In the genomic region with DNA sequence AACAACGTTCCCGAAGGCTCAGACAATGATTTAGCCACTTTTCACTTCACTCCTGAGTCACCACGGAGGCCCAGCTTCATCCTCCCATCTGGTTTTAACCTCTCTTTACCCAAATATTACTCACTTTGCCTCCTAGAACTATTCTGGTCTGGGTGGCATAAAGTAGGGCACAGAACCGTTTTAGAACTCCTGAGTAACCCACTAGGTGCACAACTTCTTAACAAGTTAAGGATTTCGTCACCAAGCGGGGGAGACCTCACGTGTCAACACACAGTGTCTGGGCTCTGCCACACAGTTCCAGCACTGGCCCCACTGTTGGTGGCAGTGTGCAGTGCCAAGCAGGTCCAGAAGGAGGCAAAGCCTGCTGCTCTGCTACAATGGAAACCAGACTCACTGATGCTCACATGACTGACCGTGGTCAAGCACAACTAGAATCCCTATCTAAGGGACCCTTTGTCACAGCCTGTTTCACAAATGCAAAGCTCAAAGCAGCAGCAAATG, we compare ENCODE assay signal across 12 cellular contexts.
A peak's percentile ranks its signal among the peaks of the same experiment; 100 is the strongest.
DNase-seq lines count a peak whose midpoint lies in the region; ATAC-seq and TF ChIP-seq lines count a peak whose summit lies in the region.
"Had no signal": no experiment of that assay in that cellular context is flagged by ENCODE, and none has a peak within 500 bp of the region (broad histone marks: within the 10 kb centered on the region; RNA-seq: fewer than 3 reads in every experiment).

No MANE protein-coding gene starts in this region.

- H3K9me3 ChIP-seq in mesenchymal stem cell (ENCODE audit: control insufficient read depth, low read length): no peaks in the 10 kb centered on the region
- H3K9me3 ChIP-seq in ovary: no peaks in the 10 kb centered on the region
- H3K9me3 ChIP-seq: adrenal gland, pancreas had no signal

- H3K9ac ChIP-seq in mesenchymal stem cell (ENCODE audit: low read length): no peak overlapping the region

- H3K4me3 ChIP-seq in mesenchymal stem cell (ENCODE audit: insufficient read depth in 1 of 2, low read depth in 1 of 2, low read length in 2 of 2) (no peak overlapping the region), ovary (no peak overlapping the region)
- H3K4me3 ChIP-seq: adrenal gland, pancreas had no signal

- ATAC-seq in HG03439 (IDR thresholded peaks at IDR 0.05; ENCODE audit: unreplicated experiment) (no peak), HG03520 (IDR thresholded peaks at IDR 0.05; ENCODE audit: unreplicated experiment) (no peak)
- ATAC-seq: pancreas had no signal

- TF ChIP-seq POLR2A in ovary (IDR thresholded peaks at IDR 0.05): no peak

- peak overlapping the region; percentile 21 to 34 for H3K4ac ChIP-seq in mesenchymal stem cell (ENCODE audit: low read depth in 1 of 2, low read length in 2 of 2)

- WGBS in mesenchymal stem cell: 63% methylated on average over 8 of the region's 8 CpGs
- 79 to 83% (median 80%) methylated on average over 8 of the region's 8 CpGs for WGBS in ovary, 3 donors

- no peak overlapping the region for H3K23ac ChIP-seq in mesenchymal stem cell (ENCODE audit: low read length in 2 of 2)

- peaks cover 0 to under 1% of the 10 kb centered on the region in 2 experiments for H3K27me3 ChIP-seq in mesenchymal stem cell (ENCODE audit: control insufficient read depth in 1 of 2, insufficient read depth in 1 of 2, low read length in 2 of 2)
- no peaks in the 10 kb centered on the region for H3K27me3 ChIP-seq in ovary
- H3K27me3 ChIP-seq: adrenal gland, pancreas had no signal

- H2AFZ ChIP-seq in mesenchymal stem cell (ENCODE audit: low read depth, low read length): no peak overlapping the region

- H3K36me3 ChIP-seq in mesenchymal stem cell (ENCODE audit: control insufficient read depth in 1 of 2, insufficient read depth in 2 of 2, low read depth in 1 of 2, low read length in 2 of 2) (peaks cover under 1 to 9% of the 10 kb centered on the region in 2 experiments), ovary (no peaks in the 10 kb centered on the region)
- H3K36me3 ChIP-seq: adrenal gland, pancreas had no signal

- H3K4me2 ChIP-seq in mesenchymal stem cell (ENCODE audit: low read length, poor library complexity, severe bottlenecking): no peak overlapping the region

- TF ChIP-seq CTCF in ovary (IDR thresholded peaks at IDR 0.05): no peak

- no peak overlapping the region for H2BK120ac ChIP-seq in mesenchymal stem cell (ENCODE audit: low read depth, low read length)

- H3K4me1 ChIP-seq in mesenchymal stem cell (ENCODE audit: control insufficient read depth, insufficient read depth, low read depth, low read length) (peaks cover 14% of the 10 kb centered on the region), ovary (ENCODE audit: insufficient read depth) (no peaks in the 10 kb centered on the region)
- H3K4me1 ChIP-seq: adrenal gland, pancreas had no signal

- peak overlapping the region; percentile 25 for H2AK5ac ChIP-seq in mesenchymal stem cell (ENCODE audit: low read length, severe bottlenecking)

- peak overlapping the region in 1 of 2 experiments; percentile 41 for H3K18ac ChIP-seq in mesenchymal stem cell (ENCODE audit: low read depth in 1 of 2, low read length in 2 of 2)

- TF ChIP-seq EP300 in ovary (IDR thresholded peaks at IDR 0.05): no peak

- H2BK12ac ChIP-seq in mesenchymal stem cell (ENCODE audit: low read length in 2 of 2): peak overlapping the region in 1 of 2 experiments; percentile 23

- no peak overlapping the region for H4K91ac ChIP-seq in mesenchymal stem cell (ENCODE audit: low read length)

- DNase-seq in Ammon's horn (ENCODE audit: low spot score) (peak; percentile 85), MV-4-11 (lab: John Stamatoyannopoulos, UW) (peak; percentile 11), caudate nucleus (lab: John Stamatoyannopoulos, UW) (peak in 56 of 61 donors; percentile 8 to 85 (median 52)), mesenchymal stem cell (no peak), ovary (no peak), NCI-H446 (lab: John Stamatoyannopoulos, UW) (no peak)
- DNase-seq: adrenal gland, H7, NCI-H1092, pancreas had no signal

- H4K8ac ChIP-seq in mesenchymal stem cell (ENCODE audit: low read length): peak overlapping the region; percentile 89

- intact Hi-C loops in ovary (cut with DNase I): no loop called here

- H3K79me1 ChIP-seq in mesenchymal stem cell (replicated peaks; ENCODE audit: low read length, poor library complexity, severe bottlenecking): peaks cover 24% of the 10 kb centered on the region

- H3K27ac ChIP-seq in caudate nucleus (ENCODE audit: low read depth, low read length) (no peak overlapping the region), mesenchymal stem cell (ENCODE audit: low read length, poor library complexity, severe bottlenecking) (no peak overlapping the region), ovary (no peak overlapping the region)
- H3K27ac ChIP-seq: adrenal gland, pancreas had no signal

- H2BK15ac ChIP-seq in mesenchymal stem cell (ENCODE audit: low read depth, poor library complexity, severe bottlenecking): peak overlapping the region; percentile 60

- no peak overlapping the region for H2BK5ac ChIP-seq in mesenchymal stem cell (ENCODE audit: low read depth, low read length, poor library complexity, severe bottlenecking)

- H3K14ac ChIP-seq in mesenchymal stem cell (ENCODE audit: low read length in 2 of 2): peak overlapping the region in 1 of 2 experiments; percentile 14

Comparison
In these comparisons a context has a peak if more than half of its experiments do, and no peak if none do; other contexts are left out.
1. DNase-seq: peak in Ammon's horn (single experiment), MV-4-11 (single experiment) and caudate nucleus (56 of 61); none in mesenchymal stem cell (single experiment), ovary (0 of 5) and NCI-H446 (0 of 2).